Comparison of ENCODE assay signal across 1 cellular context in genomic region chr17:28728364-28729200, GRCh38.
TF ChIP-seq lines count a peak whose summit lies in the region.

Gene NEK8, plus strand, starts transcription at chr17:28728788. Its CDS starts 26 bp downstream, at chr17:28728814.

TF ChIP-seq in HepG2, 621 proteins besides CTCF, POLR2A, EP300 and RAD21 (continued from another document and continues in another):
- peak; percentile 50 for TF ChIP-seq GABPA (IDR thresholded peaks at IDR 0.05; ENCODE audit: low read depth, low read length)
- TF ChIP-seq GABPA (CRISPR knock-in tag; IDR thresholded peaks at IDR 0.05; ENCODE audit: low read depth) = peak; percentile 84
- peak; percentile 91 for TF ChIP-seq AGO2 (optimal IDR thresholded peaks at IDR 0.05; ENCODE audit: low read depth, low read length)
- TF ChIP-seq NFKBIZ (CRISPR knock-in tag; IDR thresholded peaks at IDR 0.05) = 0 out of 2 replicates have a peak, but pooled peaks have one; percentile 77
- TF ChIP-seq EHMT2 (IDR thresholded peaks at IDR 0.05; ENCODE audit: borderline replicate concordance, low read depth, low read length) = no peak
- no peak for TF ChIP-seq ZNF672 (CRISPR knock-in tag; IDR thresholded peaks at IDR 0.05)
- TF ChIP-seq HMG20A (CRISPR knock-in tag; IDR thresholded peaks at IDR 0.05; ENCODE audit: borderline replicate concordance) = no peak
- peak; percentile 78; the same call in 1 of the 2 replicates for TF ChIP-seq ZNF766 (CRISPR knock-in tag; IDR thresholded peaks at IDR 0.05; ENCODE audit: borderline replicate concordance)
- no peak for TF ChIP-seq RFX3 (CRISPR knock-in tag; IDR thresholded peaks at IDR 0.05)
- TF ChIP-seq ZKSCAN5 (CRISPR knock-in tag; IDR thresholded peaks at IDR 0.05) = no peak
- peak; percentile 56 for TF ChIP-seq ASH2L (IDR thresholded peaks at IDR 0.05; ENCODE audit: insufficient read length, low read depth, low read length)
- TF ChIP-seq ZSCAN12 (CRISPR knock-in tag; IDR thresholded peaks at IDR 0.05) = 0 out of 2 replicates have a peak, but pooled peaks have one; percentile 2
- TF ChIP-seq, protein P1, sequence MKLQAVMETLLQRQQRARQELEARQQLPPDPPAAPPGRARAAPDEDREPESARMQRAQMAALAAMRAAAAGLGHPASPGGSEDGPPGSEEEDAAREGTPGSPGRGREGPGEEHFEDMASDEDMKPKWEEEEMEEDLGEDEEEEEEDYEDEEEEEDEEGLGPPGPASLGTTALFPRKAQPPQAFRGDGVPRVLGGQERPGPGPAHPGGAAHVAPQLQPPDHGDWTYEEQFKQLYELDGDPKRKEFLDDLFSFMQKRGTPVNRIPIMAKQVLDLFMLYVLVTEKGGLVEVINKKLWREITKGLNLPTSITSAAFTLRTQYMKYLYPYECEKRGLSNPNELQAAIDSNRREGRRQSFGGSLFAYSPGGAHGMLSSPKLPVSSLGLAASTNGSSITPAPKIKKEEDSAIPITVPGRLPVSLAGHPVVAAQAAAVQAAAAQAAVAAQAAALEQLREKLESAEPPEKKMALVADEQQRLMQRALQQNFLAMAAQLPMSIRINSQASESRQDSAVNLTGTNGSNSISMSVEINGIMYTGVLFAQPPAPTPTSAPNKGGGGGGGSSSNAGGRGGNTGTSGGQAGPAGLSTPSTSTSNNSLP (IDR thresholded peaks at IDR 0.05; ENCODE audit: low read depth, low read length) = peak; percentile 27; the same call in 1 of the 2 replicates
- TF ChIP-seq ZNF605 (CRISPR knock-in tag; IDR thresholded peaks at IDR 0.05) = no peak; the same call in 1 of the 2 replicates
- no peak for TF ChIP-seq SSRP1 (CRISPR knock-in tag; IDR thresholded peaks at IDR 0.05)
- 0 out of 2 replicates have a peak, but pooled peaks have one; percentile 20 for TF ChIP-seq ZFP90 (CRISPR knock-in tag; IDR thresholded peaks at IDR 0.05; ENCODE audit: borderline replicate concordance)
- no peak; the same call in 1 of the 2 replicates for TF ChIP-seq BCL6 (CRISPR knock-in tag; IDR thresholded peaks at IDR 0.05)
- TF ChIP-seq ZNF615 (CRISPR knock-in tag; IDR thresholded peaks at IDR 0.05; ENCODE audit: borderline replicate concordance) = no peak
- TF ChIP-seq ZNF296 (CRISPR knock-in tag; conservative IDR thresholded peaks at IDR 0.05) = 0 out of 2 replicates have a peak, but pooled peaks have one; percentile 63
- TF ChIP-seq ZGPAT (CRISPR knock-in tag; IDR thresholded peaks at IDR 0.05) = no peak
- TF ChIP-seq ADNP (CRISPR knock-in tag; IDR thresholded peaks at IDR 0.05) = no peak
- TF ChIP-seq ZFP41 (CRISPR knock-in tag; IDR thresholded peaks at IDR 0.05; ENCODE audit: borderline replicate concordance) = no peak
- no peak for TF ChIP-seq DNMT1 (CRISPR knock-in tag; IDR thresholded peaks at IDR 0.05)
- TF ChIP-seq ELF4 (CRISPR knock-in tag; IDR thresholded peaks at IDR 0.05; ENCODE audit: borderline replicate concordance) = peak; percentile 89
- TF ChIP-seq KDM2A (CRISPR knock-in tag; IDR thresholded peaks at IDR 0.05; ENCODE audit: borderline replicate concordance, low read depth) = peak; percentile 52; the same call in 1 of the 2 replicates
- TF ChIP-seq GLI4 (CRISPR knock-in tag; IDR thresholded peaks at IDR 0.05; ENCODE audit: borderline replicate concordance) = no peak
- TF ChIP-seq AHR (CRISPR knock-in tag; IDR thresholded peaks at IDR 0.05) = 0 out of 2 replicates have a peak, but pooled peaks have one; percentile 9
- TF ChIP-seq TSC22D2 (CRISPR knock-in tag; IDR thresholded peaks at IDR 0.05; ENCODE audit: borderline replicate concordance) = no peak; the same call in 1 of the 2 replicates
- TF ChIP-seq ZSCAN5A (CRISPR knock-in tag; IDR thresholded peaks at IDR 0.05; ENCODE audit: borderline replicate concordance) = 0 out of 2 replicates have a peak, but pooled peaks have one; percentile 34
- TF ChIP-seq E2F1 (CRISPR knock-in tag; IDR thresholded peaks at IDR 0.05) = no peak; the same call in 1 of the 2 replicates
- TF ChIP-seq NONO (IDR thresholded peaks at IDR 0.05) = no peak
- peak; percentile 78 for TF ChIP-seq NONO (CRISPR knock-in tag; conservative IDR thresholded peaks at IDR 0.05)
- no peak for TF ChIP-seq ZNF253 (CRISPR knock-in tag; IDR thresholded peaks at IDR 0.05; ENCODE audit: borderline replicate concordance)
- TF ChIP-seq ZFP1 (CRISPR knock-in tag; IDR thresholded peaks at IDR 0.05) = no peak
- 0 out of 2 replicates have a peak, but pooled peaks have one; percentile 63 for TF ChIP-seq ZNF713 (CRISPR knock-in tag; IDR thresholded peaks at IDR 0.05)
- no peak for TF ChIP-seq THAP7 (CRISPR knock-in tag; IDR thresholded peaks at IDR 0.05)
- no peak for TF ChIP-seq POLR2AphosphoS2 (IDR thresholded peaks at IDR 0.05; ENCODE audit: low read depth, low read length)
- TF ChIP-seq ZNF891 (CRISPR knock-in tag; IDR thresholded peaks at IDR 0.05) = no peak
- TF ChIP-seq CBX2 (IDR thresholded peaks at IDR 0.05; ENCODE audit: low read depth, low read length) = no peak
- TF ChIP-seq CBX2 (CRISPR knock-in tag; IDR thresholded peaks at IDR 0.05; ENCODE audit: low read depth) = no peak
- TF ChIP-seq HOXA9 (CRISPR knock-in tag; IDR thresholded peaks at IDR 0.05; ENCODE audit: borderline replicate concordance) = no peak
- TF ChIP-seq HCFC1 (IDR thresholded peaks at IDR 0.05; ENCODE audit: low read depth, low read length) = no peak
- TF ChIP-seq SNAI1 (CRISPR knock-in tag; IDR thresholded peaks at IDR 0.05; ENCODE audit: borderline replicate concordance) = no peak
- TF ChIP-seq ZSCAN21 (CRISPR knock-in tag; IDR thresholded peaks at IDR 0.05; ENCODE audit: borderline replicate concordance) = peak; percentile 37; the same call in 1 of the 2 replicates
- TF ChIP-seq, protein P2, sequence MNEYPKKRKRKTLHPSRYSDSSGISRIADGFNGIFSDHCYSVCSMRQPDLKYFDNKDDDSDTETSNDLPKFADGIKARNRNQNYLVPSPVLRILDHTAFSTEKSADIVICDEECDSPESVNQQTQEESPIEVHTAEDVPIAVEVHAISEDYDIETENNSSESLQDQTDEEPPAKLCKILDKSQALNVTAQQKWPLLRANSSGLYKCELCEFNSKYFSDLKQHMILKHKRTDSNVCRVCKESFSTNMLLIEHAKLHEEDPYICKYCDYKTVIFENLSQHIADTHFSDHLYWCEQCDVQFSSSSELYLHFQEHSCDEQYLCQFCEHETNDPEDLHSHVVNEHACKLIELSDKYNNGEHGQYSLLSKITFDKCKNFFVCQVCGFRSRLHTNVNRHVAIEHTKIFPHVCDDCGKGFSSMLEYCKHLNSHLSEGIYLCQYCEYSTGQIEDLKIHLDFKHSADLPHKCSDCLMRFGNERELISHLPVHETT (CRISPR knock-in tag; conservative IDR thresholded peaks at IDR 0.05) = no peak; the same call in 1 of the 2 replicates
- no peak for TF ChIP-seq JDP2 (CRISPR knock-in tag; IDR thresholded peaks at IDR 0.05; ENCODE audit: borderline replicate concordance)
- 0 out of 2 replicates have a peak, but pooled peaks have one; percentile 71 for TF ChIP-seq EEA1 (CRISPR knock-in tag; IDR thresholded peaks at IDR 0.05; ENCODE audit: borderline replicate concordance)
- 0 out of 2 replicates have a peak, but pooled peaks have one; percentile 16 for TF ChIP-seq ZSCAN29 (CRISPR knock-in tag; conservative IDR thresholded peaks at IDR 0.05)
- no peak for TF ChIP-seq ZNF333 (CRISPR knock-in tag; IDR thresholded peaks at IDR 0.05; ENCODE audit: borderline replicate concordance)
- TF ChIP-seq KLF15 (CRISPR knock-in tag; IDR thresholded peaks at IDR 0.05; ENCODE audit: borderline replicate concordance) = no peak
- no peak for TF ChIP-seq RNF219 (CRISPR knock-in tag; IDR thresholded peaks at IDR 0.05)
- TF ChIP-seq HDAC6 (IDR thresholded peaks at IDR 0.05; ENCODE audit: low read depth, low read length) = no peak
- peak; percentile 63 for TF ChIP-seq ETV5 (CRISPR knock-in tag; IDR thresholded peaks at IDR 0.05; ENCODE audit: borderline replicate concordance)
- peak; percentile 75 for TF ChIP-seq TAF1 (CRISPR knock-in tag; IDR thresholded peaks at IDR 0.05)
- TF ChIP-seq MAF1 (CRISPR knock-in tag; IDR thresholded peaks at IDR 0.05; ENCODE audit: borderline replicate concordance) = no peak
- TF ChIP-seq DPF2 (CRISPR knock-in tag; IDR thresholded peaks at IDR 0.05; ENCODE audit: borderline replicate concordance, low read depth) = no peak
- peak; percentile 88 for TF ChIP-seq SP4 (CRISPR knock-in tag; IDR thresholded peaks at IDR 0.05)
- TF ChIP-seq RELA (CRISPR knock-in tag; IDR thresholded peaks at IDR 0.05) = 0 out of 2 replicates have a peak, but pooled peaks have one; percentile 25
- peak; percentile 70; the same call in 1 of the 2 replicates for TF ChIP-seq ZNF501 (CRISPR knock-in tag; IDR thresholded peaks at IDR 0.05)
- no peak for TF ChIP-seq IKZF1 (IDR thresholded peaks at IDR 0.05)
- TF ChIP-seq, protein P3, sequence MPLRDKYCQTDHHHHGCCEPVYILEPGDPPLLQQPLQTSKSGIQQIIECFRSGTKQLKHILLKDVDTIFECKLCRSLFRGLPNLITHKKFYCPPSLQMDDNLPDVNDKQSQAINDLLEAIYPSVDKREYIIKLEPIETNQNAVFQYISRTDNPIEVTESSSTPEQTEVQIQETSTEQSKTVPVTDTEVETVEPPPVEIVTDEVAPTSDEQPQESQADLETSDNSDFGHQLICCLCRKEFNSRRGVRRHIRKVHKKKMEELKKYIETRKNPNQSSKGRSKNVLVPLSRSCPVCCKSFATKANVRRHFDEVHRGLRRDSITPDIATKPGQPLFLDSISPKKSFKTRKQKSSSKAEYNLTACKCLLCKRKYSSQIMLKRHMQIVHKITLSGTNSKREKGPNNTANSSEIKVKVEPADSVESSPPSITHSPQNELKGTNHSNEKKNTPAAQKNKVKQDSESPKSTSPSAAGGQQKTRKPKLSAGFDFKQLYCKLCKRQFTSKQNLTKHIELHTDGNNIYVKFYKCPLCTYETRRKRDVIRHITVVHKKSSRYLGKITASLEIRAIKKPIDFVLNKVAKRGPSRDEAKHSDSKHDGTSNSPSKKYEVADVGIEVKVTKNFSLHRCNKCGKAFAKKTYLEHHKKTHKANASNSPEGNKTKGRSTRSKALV (CRISPR knock-in tag; IDR thresholded peaks at IDR 0.05) = no peak; the same call in 1 of the 2 replicates
- TF ChIP-seq HMGA1 (CRISPR knock-in tag; conservative IDR thresholded peaks at IDR 0.05) = no peak
- peak; percentile 83; the same call in 1 of the 2 replicates for TF ChIP-seq ZNF782 (CRISPR knock-in tag; IDR thresholded peaks at IDR 0.05; ENCODE audit: borderline replicate concordance)
- no peak for TF ChIP-seq TGIF2 (CRISPR knock-in tag; IDR thresholded peaks at IDR 0.05)
- TF ChIP-seq ZNF562 (CRISPR knock-in tag; IDR thresholded peaks at IDR 0.05; ENCODE audit: borderline replicate concordance) = no peak
- peak; percentile 11; the same call in 1 of the 2 replicates for TF ChIP-seq ZBTB20 (CRISPR knock-in tag; IDR thresholded peaks at IDR 0.05; ENCODE audit: borderline replicate concordance, low read depth)
- peak; percentile 69; the same call in 1 of the 2 replicates for TF ChIP-seq IRX3 (CRISPR knock-in tag; IDR thresholded peaks at IDR 0.05; ENCODE audit: borderline replicate concordance, low read depth)
- TF ChIP-seq ZFP82 (CRISPR knock-in tag; IDR thresholded peaks at IDR 0.05; ENCODE audit: borderline replicate concordance) = 0 out of 2 replicates have a peak, but pooled peaks have one; percentile 72
